In genomic region chr14:52241102-52241793, GRCh38 we compare ENCODE assay signal across 17 cellular contexts. TPM values are rescaled to one million over a fixed set of nuclear protein-coding genes. Genes with fewer than 3 reads are reported as not detected.
A peak's percentile ranks its signal among the peaks of the same experiment; 100 is the strongest.
DNase-seq lines count a peak whose midpoint lies in the region; ATAC-seq and TF ChIP-seq lines count a peak whose summit lies in the region.
"Had no signal": no experiment of that assay in that cellular context is flagged by ENCODE, and none has a peak within 500 bp of the region (broad histone marks: within the 10 kb centered on the region; RNA-seq: fewer than 3 reads in every experiment).

No MANE protein-coding gene starts in this region.

- peak; percentile 51 for DNase-seq in NOMO-1 treated with DMSO at 0.1 percent for 48 hours (lab: John Stamatoyannopoulos, UW; ENCODE audit: unreplicated experiment)
- no peak for DNase-seq in NOMO-1 treated with dmso at 0.1 percent for 144 hours (lab: John Stamatoyannopoulos, UW; ENCODE audit: unreplicated experiment)
- peak; percentile 78 to 90 for DNase-seq in fibroblast of lung (ENCODE audit: low read depth in 2 of 2)
- no peak for DNase-seq in cerebellum (ENCODE audit: low spot score)
- DNase-seq in HT-29 (ENCODE audit: low spot score) = no peak
- DNase-seq: 8988T; DMS153; H7; islet precursor cell; naive thymus-derived CD4-positive, alpha-beta T cell; NCI-H187 treated with DMSO at 0.1 percent for 48 hours had no signal

- peaks cover 2% of the 10 kb centered on the region for H3K27me3 ChIP-seq in fibroblast of lung (ENCODE audit: control insufficient read depth, insufficient read depth, low read length)

- no peaks in the 10 kb centered on the region for H3K9me3 Mint-ChIP-seq in stimulated activated memory B cell treated with anti-CD40 and anti-IgM and Interleukin-4, amounts not matched to agents 10 μg/mL and 1 μg/mL and 100 μg/mL, for 72 hours
- H3K9me3 Mint-ChIP-seq: activated T-helper 2 cell treated with anti-CD3 and anti-CD28 coated beads, Interferon-gamma antibody, Interleukin-2, Interleukin-4, amounts not matched to agents 10 μg/mL and 5 μg/mL and 100 μg/mL, durations not matched to agents 14 hours and 24 hours and 36 hours had no signal

- no peak overlapping the region for H3K4me3 Mint-ChIP-seq in stimulated activated memory B cell treated with anti-CD40 and anti-IgM and Interleukin-4, amounts not matched to agents 10 μg/mL and 1 μg/mL and 100 μg/mL, for 72 hours
- H3K4me3 Mint-ChIP-seq: naive thymus-derived CD4-positive, alpha-beta T cell had no signal

- ATAC-seq in SK-N-SH treated with all-trans-retinoic acid at 6 μM for 48 hours (peak; percentile 68), HG02884 (IDR thresholded peaks at IDR 0.05; ENCODE audit: unreplicated experiment) (no peak)
- peak; percentile 62 for ATAC-seq in stimulated activated memory B cell treated with anti-CD40 and anti-IgM and Interleukin-4, amounts not matched to agents 10 μg/mL and 1 μg/mL and 100 μg/mL, for 72 hours
- ATAC-seq: foreskin keratinocyte; naive thymus-derived CD4-positive, alpha-beta T cell; sciatic nerve had no signal

- peaks cover 31% of the 10 kb centered on the region for H3K4me1 Mint-ChIP-seq in stimulated activated memory B cell treated with anti-CD40 and anti-IgM and Interleukin-4, amounts not matched to agents 10 μg/mL and 1 μg/mL and 100 μg/mL, for 72 hours

- H3K4me3 ChIP-seq in fibroblast of lung (replicated peaks in 1 of 4; ENCODE audit: control extremely low read depth in 1 of 4, insufficient read depth in 1 of 4, low read depth in 3 of 4, low read length in 4 of 4) = peak overlapping the region in 3 of 4 experiments; percentile 3 to 17 (median 15)

- no peaks in the 10 kb centered on the region for H4K20me1 ChIP-seq in fibroblast of lung (ENCODE audit: control insufficient read depth, extremely low read depth, insufficient read depth, low read length)

- peak overlapping the region; percentile 81 for H2AFZ ChIP-seq in fibroblast of lung (ENCODE audit: low read length)

- no peak overlapping the region for H3K27ac Mint-ChIP-seq in stimulated activated memory B cell treated with anti-CD40 and anti-IgM and Interleukin-4, amounts not matched to agents 10 μg/mL and 1 μg/mL and 100 μg/mL, for 72 hours
- H3K27ac Mint-ChIP-seq: activated T-helper 2 cell treated with anti-CD3 and anti-CD28 coated beads, Interferon-gamma antibody, Interleukin-2, Interleukin-4, amounts not matched to agents 10 μg/mL and 5 μg/mL and 100 μg/mL, durations not matched to agents 14 hours and 24 hours and 36 hours; naive thymus-derived CD4-positive, alpha-beta T cell had no signal

- H3K27me3 Mint-ChIP-seq in stimulated activated memory B cell treated with anti-CD40 and anti-IgM and Interleukin-4, amounts not matched to agents 10 μg/mL and 1 μg/mL and 100 μg/mL, for 72 hours = peaks cover 24% of the 10 kb centered on the region

- no peak for TF ChIP-seq CTCF in fibroblast of lung (conservative IDR thresholded peaks at IDR 0.05 in 1 of 2, IDR thresholded peaks at IDR 0.05 in 1 of 2; ENCODE audit: low read depth in 1 of 2, low read length in 2 of 2)

- no peaks in the 10 kb centered on the region for H3K36me3 ChIP-seq in fibroblast of lung (ENCODE audit: control insufficient read depth, insufficient read depth, low read length)

- no peaks in the 10 kb centered on the region for H3K36me3 Mint-ChIP-seq in stimulated activated memory B cell treated with anti-CD40 and anti-IgM and Interleukin-4, amounts not matched to agents 10 μg/mL and 1 μg/mL and 100 μg/mL, for 72 hours
- H3K36me3 Mint-ChIP-seq: naive thymus-derived CD4-positive, alpha-beta T cell had no signal

- no peaks in the 10 kb centered on the region for H3K79me2 ChIP-seq in fibroblast of lung (ENCODE audit: control insufficient read depth, insufficient read depth, low read length)

- no peak overlapping the region for H3K9ac ChIP-seq in fibroblast of lung (ENCODE audit: insufficient read depth, low read length)

- H3K27ac ChIP-seq in fibroblast of lung (ENCODE audit: insufficient read depth, low read length) = peak overlapping the region; percentile 50
- H3K27ac ChIP-seq: foreskin keratinocyte had no signal

- no peaks in the 10 kb centered on the region for H3K9me3 ChIP-seq in fibroblast of lung (ENCODE audit: control insufficient read depth, insufficient read depth, low read depth, low read length)

- peak overlapping the region; percentile 87 for H3K4me2 ChIP-seq in fibroblast of lung (ENCODE audit: extremely low read depth, insufficient read depth, low read length)

- peaks cover 6% of the 10 kb centered on the region for H3K4me1 ChIP-seq in fibroblast of lung (ENCODE audit: control insufficient read depth, extremely low read depth, insufficient read depth, low read length)
- H3K4me1 ChIP-seq: foreskin keratinocyte had no signal

TF ChIP-seq in SK-N-SH treated with all-trans-retinoic acid at 6 μM for 48 hours, 23 proteins besides CTCF, POLR2A, EP300 and RAD21:
- TF ChIP-seq GLIS3 (CRISPR knock-in tag; IDR thresholded peaks at IDR 0.05) = no peak
- TF ChIP-seq RARB (CRISPR knock-in tag; IDR thresholded peaks at IDR 0.05) = no peak
- TF ChIP-seq ZC3H10 (CRISPR knock-in tag; IDR thresholded peaks at IDR 0.05) = no peak
- TF ChIP-seq, protein P1, sequence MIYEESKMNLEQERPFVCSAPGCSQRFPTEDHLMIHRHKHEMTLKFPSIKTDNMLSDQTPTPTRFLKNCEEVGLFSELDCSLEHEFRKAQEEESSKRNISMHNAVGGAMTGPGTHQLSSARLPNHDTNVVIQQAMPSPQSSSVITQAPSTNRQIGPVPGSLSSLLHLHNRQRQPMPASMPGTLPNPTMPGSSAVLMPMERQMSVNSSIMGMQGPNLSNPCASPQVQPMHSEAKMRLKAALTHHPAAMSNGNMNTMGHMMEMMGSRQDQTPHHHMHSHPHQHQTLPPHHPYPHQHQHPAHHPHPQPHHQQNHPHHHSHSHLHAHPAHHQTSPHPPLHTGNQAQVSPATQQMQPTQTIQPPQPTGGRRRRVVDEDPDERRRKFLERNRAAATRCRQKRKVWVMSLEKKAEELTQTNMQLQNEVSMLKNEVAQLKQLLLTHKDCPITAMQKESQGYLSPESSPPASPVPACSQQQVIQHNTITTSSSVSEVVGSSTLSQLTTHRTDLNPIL (CRISPR knock-in tag; IDR thresholded peaks at IDR 0.05; ENCODE audit: low read depth) = no peak
- no peak for TF ChIP-seq CSDC2 (CRISPR knock-in tag; IDR thresholded peaks at IDR 0.05)
- TF ChIP-seq TOX (CRISPR knock-in tag; IDR thresholded peaks at IDR 0.05; ENCODE audit: borderline replicate concordance) = no peak
- no peak for TF ChIP-seq ZNF70 (CRISPR knock-in tag; IDR thresholded peaks at IDR 0.05)
- no peak for TF ChIP-seq ZFP3 (CRISPR knock-in tag; IDR thresholded peaks at IDR 0.05)

RNA-seq across cellular contexts. Expression of gene PTGDR, which starts 26.2 kb away (rescaled TPM):
- total RNA-seq in fibroblast of lung (not detected in 2 replicates), cerebellum (0.36 TPM)
- polyA plus RNA-seq in fibroblast of lung = 0.08 TPM in 1 of 2 replicates, not detected in the other
- polyA plus RNA-seq in fibroblast of lung (2012) = 0.06 and 0.10 TPM in 2 replicates
- not detected in 2 replicates for polyA minus RNA-seq in fibroblast of lung (ENCODE audit: low replicate concordance)
- total RNA-seq in HT-29 (2014; rRNA removed; shearing (Covaris generic)) = not detected in 2 replicates
- total RNA-seq: foreskin keratinocyte, H7 had no signal
- polyA plus RNA-seq: foreskin keratinocyte had no signal

Comparison
In these comparisons a context has a peak if more than half of its experiments do, and no peak if none do; other contexts are left out.
1. DNase-seq: peak in NOMO-1 treated with DMSO at 0.1 percent for 48 hours (single experiment) and fibroblast of lung (2 of 2); none in NOMO-1 treated with dmso at 0.1 percent for 144 hours (single experiment), cerebellum (single experiment) and HT-29 (single experiment).